ENCODE assay signal across 15 cellular contexts in genomic region chr2:32376756-32377155, GRCh38.
"Had no signal": no experiment of that assay in that cellular context is flagged by ENCODE, and none has a peak within 500 bp of the region (broad histone marks: within the 10 kb centered on the region; RNA-seq: fewer than 3 reads in every experiment).

No MANE protein-coding gene starts in this region.

- H3K27ac Mint-ChIP-seq: activated CD4-positive, alpha-beta T cell treated with anti-CD3 and anti-CD28 coated beads, Interleukin-2, amount 10 ng/mL, durations not matched to agents 7 days and 5 days; mesothelial cell of epicardium; neural progenitor cell; T-helper 2 cell treated with Interferon-gamma antibody and Interleukin-4, amounts not matched to agents 5 μg/mL and 100 μg/mL, for 36 hours had no signal

- H3K9ac ChIP-seq: neural progenitor cell had no signal

- H3K9me3 Mint-ChIP-seq: activated CD4-positive, alpha-beta T cell treated with anti-CD3 and anti-CD28 coated beads, Interleukin-2, amount 10 ng/mL, durations not matched to agents 7 days and 5 days; mesothelial cell of epicardium; T-helper 2 cell treated with Interferon-gamma antibody and Interleukin-4, amounts not matched to agents 5 μg/mL and 100 μg/mL, for 36 hours had no signal

- H2AFZ ChIP-seq: neural progenitor cell had no signal

- H3K4me3 ChIP-seq: neural progenitor cell, ovary, stomach, testis, upper lobe of right lung had no signal

- H3K27ac ChIP-seq: foreskin keratinocyte, neural progenitor cell, ovary, stomach, testis, upper lobe of right lung had no signal

- H3K4me1 ChIP-seq: foreskin keratinocyte, testis had no signal

- H3K4me2 ChIP-seq: neural progenitor cell had no signal

- DNase-seq: activated CD4-positive, alpha-beta T cell treated with anti-CD3 and anti-CD28 coated beads, Interleukin-2, amount 10 ng/mL, durations not matched to agents 7 days and 5 days; activated CD4-positive, CD25-positive, alpha-beta regulatory T cell; anterior cingulate cortex; cerebellar nuclear complex; effector CD8-positive, alpha-beta T cell; foreskin keratinocyte; ovary; stimulated activated CD4-positive, alpha-beta T cell treated with anti-CD3 and anti-CD28 coated beads, Interleukin-1b, Interleukin-23, amount 100 ng/mL, for 48 hours; stomach; testis; upper lobe of right lung had no signal

- H3K27me3 Mint-ChIP-seq: activated CD4-positive, alpha-beta T cell treated with anti-CD3 and anti-CD28 coated beads, Interleukin-2, amount 10 ng/mL, durations not matched to agents 7 days and 5 days had no signal

- H3K9me3 ChIP-seq: ovary, stomach, testis, upper lobe of right lung had no signal

- H3K4me3 Mint-ChIP-seq: activated CD4-positive, alpha-beta T cell treated with anti-CD3 and anti-CD28 coated beads, Interleukin-2, amount 10 ng/mL, durations not matched to agents 7 days and 5 days; mesothelial cell of epicardium; neural progenitor cell; T-helper 2 cell treated with Interferon-gamma antibody and Interleukin-4, amounts not matched to agents 5 μg/mL and 100 μg/mL, for 36 hours had no signal

- ATAC-seq: foreskin keratinocyte, sciatic nerve, upper lobe of right lung had no signal

- H3K27me3 ChIP-seq: foreskin keratinocyte, neural progenitor cell, ovary, stomach, testis, upper lobe of right lung had no signal

- H3K36me3 ChIP-seq: neural progenitor cell, ovary had no signal
